ENCODE assay signal across 18 cellular contexts in the genomic region with DNA sequence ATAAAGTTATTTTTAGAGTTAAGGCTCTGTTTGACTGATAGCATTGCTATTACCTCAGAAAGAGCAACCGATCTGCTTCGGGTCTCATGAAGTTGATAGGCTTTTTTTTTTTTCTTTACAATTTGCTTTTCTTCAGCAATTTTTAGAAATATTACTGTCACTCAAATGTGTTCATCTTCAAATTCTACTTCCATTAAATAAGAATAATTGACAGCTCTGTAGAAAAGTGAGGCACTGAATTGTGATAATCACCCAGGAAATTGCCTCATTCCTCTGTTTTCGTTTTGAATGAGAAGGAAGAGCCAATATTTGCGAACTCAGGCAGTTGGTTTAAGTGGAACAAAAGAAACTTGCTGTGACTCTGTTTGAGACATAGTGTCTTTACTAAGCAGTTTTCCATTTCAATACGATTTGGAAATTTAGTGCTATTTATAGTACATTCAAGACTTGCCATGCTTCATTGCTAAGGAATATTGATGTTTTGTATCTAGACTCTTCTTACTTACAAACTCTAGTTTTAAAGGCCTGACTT.
"Had no signal": no experiment of that assay in that cellular context is flagged by ENCODE, and none has a peak within 500 bp of the region (broad histone marks: within the 10 kb centered on the region; RNA-seq: fewer than 3 reads in every experiment).

No MANE protein-coding gene starts in this region.

- H3K4me1 ChIP-seq: esophagus muscularis mucosa had no signal

- H3K27me3 ChIP-seq: esophagus muscularis mucosa, hepatocyte had no signal

- H3K27me3 Mint-ChIP-seq: memory B cell; naive thymus-derived CD4-positive, alpha-beta T cell had no signal

- ATAC-seq: activated CD8-positive, alpha-beta T cell treated with anti-CD3 and anti-CD28 coated beads, Interleukin-2, amount 10 ng/mL, durations not matched to agents 7 days and 5 days; activated naive CD4-positive, alpha-beta T cell treated with anti-CD3 and anti-CD28 coated beads, Interleukin-2, amount 50 U/mL, for 72 hours; left ventricle myocardium superior; mucosa of descending colon; naive thymus-derived CD4-positive, alpha-beta T cell; stimulated activated effector memory CD8-positive, alpha-beta T cell treated with anti-CD3 and anti-CD28 coated beads, Interleukin-12 subunit alpha, Interleukin-12 subunit beta, amount 100 ng/mL, for 72 hours had no signal

- DNase-seq: activated CD4-positive, alpha-beta T cell treated with anti-CD3 and anti-CD28 coated beads for 48 hours; activated CD8-positive, alpha-beta memory T cell treated with anti-CD3 and anti-CD28 coated beads, Interleukin-2, amount 50 U/mL, for 4 hours; activated CD8-positive, alpha-beta T cell treated with anti-CD3 and anti-CD28 coated beads, Interleukin-2, amount 10 ng/mL, durations not matched to agents 7 days and 5 days; activated effector memory CD4-positive, alpha-beta T cell treated with anti-CD3 and anti-CD28 coated beads, Interleukin-2, amount 50 U/mL, for 16 hours; activated T-cell treated with anti-CD3 and anti-CD28 coated beads, Interleukin-2, amount 50 U/mL, for 48 hours; left ventricle myocardium superior; mucosa of descending colon; naive thymus-derived CD4-positive, alpha-beta T cell; posterior cingulate gyrus; WERI-Rb-1 had no signal

- H3K4me3 Mint-ChIP-seq: activated CD8-positive, alpha-beta T cell treated with anti-CD3 and anti-CD28 coated beads, Interleukin-2, amount 10 ng/mL, durations not matched to agents 7 days and 5 days; memory B cell; naive thymus-derived CD4-positive, alpha-beta T cell; stimulated activated effector memory CD8-positive, alpha-beta T cell treated with anti-CD3 and anti-CD28 coated beads, Interleukin-12 subunit alpha, Interleukin-12 subunit beta, amount 100 ng/mL, for 72 hours had no signal

- H3K4me3 ChIP-seq: esophagus muscularis mucosa, hepatocyte, mucosa of descending colon, thoracic aorta had no signal

- H3K27ac Mint-ChIP-seq: activated CD8-positive, alpha-beta T cell treated with anti-CD3 and anti-CD28 coated beads, Interleukin-2, amount 10 ng/mL, durations not matched to agents 7 days and 5 days; activated naive CD4-positive, alpha-beta T cell treated with anti-CD3 and anti-CD28 coated beads, Interleukin-2, amount 50 U/mL, for 72 hours; memory B cell; naive thymus-derived CD4-positive, alpha-beta T cell; stimulated activated effector memory CD8-positive, alpha-beta T cell treated with anti-CD3 and anti-CD28 coated beads, Interleukin-12 subunit alpha, Interleukin-12 subunit beta, amount 100 ng/mL, for 72 hours had no signal

- FAIRE-seq: colon, endometrium had no signal

- H3K4me1 Mint-ChIP-seq: memory B cell; naive thymus-derived CD4-positive, alpha-beta T cell; stimulated activated effector memory CD8-positive, alpha-beta T cell treated with anti-CD3 and anti-CD28 coated beads, Interleukin-12 subunit alpha, Interleukin-12 subunit beta, amount 100 ng/mL, for 72 hours had no signal

- H3K27ac ChIP-seq: esophagus muscularis mucosa, hepatocyte, thoracic aorta, WERI-Rb-1 had no signal

- H3K36me3 ChIP-seq: esophagus muscularis mucosa, thoracic aorta, WERI-Rb-1 had no signal

- H3K4me2 ChIP-seq: hepatocyte had no signal

- H3K9me3 ChIP-seq: esophagus muscularis mucosa, thoracic aorta had no signal

- H3K36me3 Mint-ChIP-seq: memory B cell; naive thymus-derived CD4-positive, alpha-beta T cell had no signal
